ENCODE assay signal across 8 cellular contexts in the genomic region with DNA sequence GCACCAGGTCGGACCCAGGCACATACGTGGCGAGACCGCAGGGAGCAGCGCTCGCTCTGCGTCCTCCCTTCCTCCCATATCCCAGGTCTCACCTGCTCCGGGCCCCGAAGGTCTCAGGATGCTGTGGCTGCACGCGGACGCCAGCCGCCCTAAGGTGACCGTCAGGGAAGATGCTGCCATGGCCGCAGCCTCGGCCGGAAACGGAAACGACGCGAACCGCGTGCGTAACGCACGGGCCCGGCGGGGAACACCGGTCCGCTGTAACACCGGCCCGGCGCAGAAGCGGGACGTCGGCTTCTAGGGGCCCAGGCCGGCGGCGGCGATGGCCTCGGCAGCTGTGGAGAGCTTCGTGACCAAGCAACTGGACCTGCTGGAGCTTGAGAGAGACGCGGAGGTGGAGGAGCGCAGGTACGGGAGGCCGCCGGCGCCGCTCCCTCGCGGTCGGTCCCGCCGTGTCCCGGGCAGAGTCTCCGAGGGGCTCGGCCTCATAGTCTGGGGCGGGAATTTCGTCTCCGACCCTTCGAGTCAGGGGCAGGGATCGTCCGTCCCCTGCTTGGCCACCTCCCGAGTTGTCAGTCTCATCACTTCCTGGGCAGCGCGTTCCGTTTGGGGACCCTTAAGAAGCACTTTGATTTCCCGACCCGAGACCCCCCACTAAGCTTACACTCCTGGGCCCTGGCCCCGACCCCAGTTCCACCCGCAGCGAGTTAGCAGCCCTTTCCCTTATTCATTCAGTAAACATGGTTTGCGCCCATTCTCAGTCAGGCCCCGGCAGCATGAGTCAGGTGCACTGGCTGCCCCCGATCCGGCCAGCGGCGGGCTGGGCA. TPM values are rescaled to one million over a fixed set of nuclear protein-coding genes. Genes with fewer than 3 reads are reported as not detected.
A peak's percentile ranks its signal among the peaks of the same experiment; 100 is the strongest.
DNase-seq lines count a peak whose midpoint lies in the region; ATAC-seq and TF ChIP-seq lines count a peak whose summit lies in the region.

IGHMBP2 (plus strand) TSS at position 261 of the 827 bp plus-strand sequence; CDS start at position 323, 62 bp downstream.
MRPL21 (minus strand) TSS at position 202 of the 827 bp plus-strand sequence; CDS start at position 180, 22 bp downstream.

- 0 out of 2 replicates have a peak, but pooled peaks cover 5% of the 10 kb centered on the region for H4K20me1 ChIP-seq in DOHH2 (ENCODE audit: control insufficient read depth, insufficient read depth, low read depth, low read length)

- H3K27ac ChIP-seq in DOHH2 (ENCODE audit: low read depth, low read length): 0 out of 2 replicates have a peak within 1 kb of the TSS, but pooled peaks have one; percentile 3

- no peak for TF ChIP-seq CTCF in DOHH2 (IDR thresholded peaks at IDR 0.05; ENCODE audit: low read depth, low read length, poor library complexity, severe bottlenecking)

- in situ Hi-C loops in SK-MEL-5 (cut with HindIII; ENCODE audit: low pct_unique_long_range_greater_than_20kb, low sequenced_read_pairs): no loop called here

- peaks cover 24% of the 10 kb centered on the region for H3K4me1 ChIP-seq in DOHH2 (ENCODE audit: control insufficient read depth, low read length)

- peak within 1 kb of the TSS; percentile 82 for H3K4me2 ChIP-seq in DOHH2 (ENCODE audit: low read length)

- ATAC-seq in GM21737 (IDR thresholded peaks at IDR 0.05; ENCODE audit: unreplicated experiment): peak; percentile 77

- peaks cover 75% of the 10 kb centered on the region for H3K79me2 ChIP-seq in DOHH2 (ENCODE audit: control insufficient read depth, low read length)

- no peaks in the 10 kb centered on the region for H3K27me3 ChIP-seq in DOHH2 (ENCODE audit: control insufficient read depth, low read length)

- H3K36me3 ChIP-seq in DOHH2 (ENCODE audit: control insufficient read depth, low read length): peaks cover 52% of the 10 kb centered on the region

- H3K9me3 ChIP-seq in DOHH2 (ENCODE audit: control insufficient read depth, insufficient read depth, low read length): no peaks in the 10 kb centered on the region

- no peaks in the 10 kb centered on the region for H3K9me2 ChIP-seq in DOHH2 (replicated peaks; ENCODE audit: control insufficient read depth, low read length)

- H3F3A ChIP-seq in DOHH2 (ENCODE audit: control insufficient read depth, insufficient read depth): no peaks in the 10 kb centered on the region

- DNase-seq in Kasumi-1 (lab: John Stamatoyannopoulos, UW): peak; percentile 60 to 63
- peak; percentile 93 for DNase-seq in SK-MEL-5 (ENCODE audit: low read depth, low spot score)
- peak; percentile 85 for DNase-seq in activated naive CD4-positive, alpha-beta T cell treated with Interleukin-2 at 50 U/mL for 16 hours
- peak; percentile 87 for DNase-seq in germinal center (ENCODE audit: low spot score)
- peak in 54 of 56 donors; percentile 32 to 92 (median 76) for DNase-seq in nucleus accumbens (lab: John Stamatoyannopoulos, UW)
- DNase-seq in superior temporal gyrus (ENCODE audit: extremely low spot score): peak; percentile 91

- H3K4me3 ChIP-seq in DOHH2 (ENCODE audit: low read length): peak within 1 kb of the TSS; percentile 96

RNA-seq across cellular contexts. Expression of gene IGHMBP2, which starts in this region (rescaled TPM):
- total RNA-seq in SK-MEL-5 (2014; rRNA removed; shearing (Covaris generic)): 24.8 and 27.6 TPM in 2 replicates
- 46.4 and 53.1 TPM in 2 replicates for polyA plus RNA-seq in SK-MEL-5 (2015; cell fraction: cytosol; rRNA removed)
- polyA plus RNA-seq in SK-MEL-5 (2015; cell fraction: nucleus; rRNA removed): 131 and 141 TPM in 2 replicates

RNA-seq across cellular contexts. Expression of gene MRPL21, which starts in this region (rescaled TPM):
- total RNA-seq in SK-MEL-5 (2014; rRNA removed; shearing (Covaris generic)): 342 and 413 TPM in 2 replicates
- polyA plus RNA-seq in SK-MEL-5 (2015; cell fraction: cytosol; rRNA removed): 250 and 286 TPM in 2 replicates
- polyA plus RNA-seq in SK-MEL-5 (2015; cell fraction: nucleus; rRNA removed): 101 and 134 TPM in 2 replicates

Comparison
In these comparisons a context has a peak if more than half of its experiments do, and no peak if none do; other contexts are left out.
1. Peak in every context shown above with its lines: DNase-seq, ATAC-seq, H3K4me3 ChIP-seq and H3K27ac ChIP-seq.